In the genomic region with DNA sequence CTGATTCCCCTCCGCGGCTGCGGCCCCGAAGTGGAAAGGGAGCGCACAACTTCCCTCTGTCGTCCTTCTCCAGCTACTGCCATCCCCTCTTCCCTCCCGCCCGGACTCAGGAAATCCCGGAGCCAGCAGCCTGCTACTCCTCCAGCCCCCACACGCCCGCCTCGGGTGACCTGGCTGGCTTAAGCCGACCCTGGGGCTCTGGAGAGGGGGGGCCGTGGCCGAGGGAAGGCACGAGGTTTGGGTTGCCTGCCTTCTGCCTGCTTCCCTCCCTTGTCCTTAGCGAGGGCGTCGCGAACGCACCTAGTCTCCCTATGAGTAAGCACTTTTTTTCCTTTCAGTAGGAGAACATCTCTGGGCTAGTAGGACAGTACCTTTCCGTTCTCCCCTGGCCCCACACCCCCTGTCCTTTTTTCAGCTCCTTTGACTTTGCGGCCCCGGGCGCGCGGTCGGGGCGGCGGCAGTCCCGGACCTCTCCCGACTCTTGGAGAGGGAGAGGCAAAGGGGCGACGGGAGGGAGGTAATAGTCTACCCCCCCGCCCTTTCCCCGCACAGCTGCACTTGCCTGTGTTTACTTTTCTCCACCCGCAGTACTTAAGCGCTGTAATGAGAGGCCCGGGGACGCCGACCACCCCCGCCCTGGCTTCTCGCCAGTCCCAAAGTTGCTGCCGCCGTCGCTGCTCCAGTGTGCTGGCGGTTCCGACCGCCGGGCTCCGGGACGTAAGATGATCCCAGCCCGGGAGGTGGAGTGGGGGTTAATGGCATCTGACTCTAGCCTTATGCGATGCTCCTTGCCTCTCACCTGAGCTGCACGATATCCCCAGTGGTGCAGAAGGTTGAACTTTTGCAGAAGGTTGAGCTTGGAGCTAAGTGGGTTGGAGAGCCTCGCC, we compare ENCODE assay signal across 8 cellular contexts. TPM values are rescaled to one million over a fixed set of nuclear protein-coding genes. Genes with fewer than 3 reads are reported as not detected.
DNase-seq lines count a peak whose midpoint lies in the region; ATAC-seq, FAIRE-seq and TF ChIP-seq lines count a peak whose summit lies in the region.

No MANE protein-coding gene starts in this region.

- no peak overlapping the region for H3K9ac ChIP-seq in K562 (ENCODE audit: insufficient read depth in 1 of 2, low read depth in 2 of 2, low read length in 2 of 2)
- peak overlapping the region; percentile 76 to 87 (median 80) for H3K9ac ChIP-seq in skeletal muscle tissue (ENCODE audit: low read depth in 1 of 3, low read length in 3 of 3)

- POLR2A ChIA-PET in K562 (lab: Yijun Ruan, JAX): no interaction called here

- no peaks in the 10 kb centered on the region for H3K79me2 ChIP-seq in K562 (ENCODE audit: control insufficient read depth, insufficient read depth, low read length)

- in situ Hi-C loops in K562 (cut with MboI): no loop called here

- TF ChIP-seq POLR2A in K562 (conservative IDR thresholded peaks at IDR 0.05): no peak

- peaks cover 0 to 22% of the 10 kb centered on the region in 2 experiments; a peak in 2 of 5 replicates for H3K27me3 ChIP-seq in K562 (ENCODE audit: control insufficient read depth in 2 of 2, insufficient read depth in 2 of 2, low read length in 2 of 2)
- peaks cover 0 to 17% (median 0%) of the 10 kb centered on the region in 3 donors for H3K27me3 ChIP-seq in skeletal muscle tissue (ENCODE audit: control insufficient read depth in 3 of 3, insufficient read depth in 3 of 3, low read length in 3 of 3)

- no peaks in the 10 kb centered on the region for H3K9me1 ChIP-seq in K562 (ENCODE audit: control insufficient read depth, insufficient read depth, low read length)

- TF ChIP-seq RAD21 in K562 (CRISPR knock-in tag; conservative IDR thresholded peaks at IDR 0.05 in 1 of 2, IDR thresholded peaks at IDR 0.05 in 1 of 2): no peak

- peak; percentile 54 for DNase-seq in ELR (ENCODE audit: low read depth)
- no peak for DNase-seq in HFF-Myc (ENCODE audit: extremely low read depth, low read depth)
- DNase-seq in NCI-H226: peak; percentile 35
- peak in 1 of 4 experiments; percentile 5 for DNase-seq in K562 (ENCODE audit: extremely low read depth in 1 of 4, low spot score in 3 of 4)
- DNase-seq in iPS-NIHi7 (ENCODE audit: extremely low spot score): peak; percentile 67
- no peak for DNase-seq in NCI-H1694 treated with DMSO at 0.1 percent for 48 hours (lab: John Stamatoyannopoulos, UW)

- 4% methylated on average over 27 of the region's 56 CpGs for WGBS in K562 (ENCODE audit: insufficient coverage, low coverage, missing lambda C conversion rate)

- no peaks in the 10 kb centered on the region for H4K20me1 ChIP-seq in K562 (replicated peaks; ENCODE audit: control insufficient read depth, insufficient read depth, low read length)

- no peak overlapping the region for H3K4me2 ChIP-seq in K562 (ENCODE audit: insufficient read depth, low read length)

- H3K4me1 ChIP-seq in K562 (replicated peaks in 1 of 2; ENCODE audit: control insufficient read depth in 2 of 2, insufficient read depth in 2 of 2, low read length in 2 of 2) (no peaks in the 10 kb centered on the region), skeletal muscle tissue (ENCODE audit: control insufficient read depth in 3 of 3, insufficient read depth in 3 of 3, low read length in 3 of 3) (peaks cover 0 to 5% (median 3%) of the 10 kb centered on the region in 3 donors)

- no peaks in the 10 kb centered on the region for H3K36me3 ChIP-seq in K562 (ENCODE audit: control insufficient read depth, insufficient read depth, low read length)
- no peaks in the 10 kb centered on the region for H3K36me3 ChIP-seq in skeletal muscle tissue (ENCODE audit: control insufficient read depth in 3 of 3, insufficient read depth in 3 of 3, low read length in 3 of 3)

- no peak for TF ChIP-seq EP300 in K562 (IDR thresholded peaks at IDR 0.05; ENCODE audit: low read length)

- CTCF ChIA-PET in K562 (lab: Yijun Ruan, JAX; ENCODE audit: low intra/inter-chr PET ratio): no interaction called here

- no peak overlapping the region for H3K27ac ChIP-seq in K562 (ENCODE audit: extremely low read depth, low read depth, low read length)
- H3K27ac ChIP-seq in skeletal muscle tissue (ENCODE audit: low read depth, low read length): peak overlapping the region; percentile 83

- intact Hi-C loops in K562 (cut with micrococcal nuclease): no loop called here

- ATAC-seq in K562 (no peak), HG03457 (IDR thresholded peaks at IDR 0.05; ENCODE audit: unreplicated experiment) (no peak)

- H3K9me3 ChIP-seq in K562 (replicated peaks; ENCODE audit: control insufficient read depth, insufficient read depth, low read depth, low read length) (no peaks in the 10 kb centered on the region), skeletal muscle tissue (ENCODE audit: control insufficient read depth in 3 of 3, low read length in 3 of 3) (no peaks in the 10 kb centered on the region)

- H2AFZ ChIP-seq in K562 (ENCODE audit: low read depth, low read length): no peak overlapping the region

- TF ChIP-seq CTCF in HFF-Myc (IDR thresholded peaks at IDR 0.05; ENCODE audit: low read depth, low read length, missing control alignments): no peak
- TF ChIP-seq CTCF in K562 (IDR thresholded peaks at IDR 0.05 in 2 of 3, conservative IDR thresholded peaks at IDR 0.05 in 1 of 3; ENCODE audit: insufficient read depth in 2 of 3, low read depth in 1 of 3, low read length in 3 of 3): no peak

- BruUV-seq in K562 (replicated peaks; lab: Mats Ljungman, UMichigan): no TSS peak

- FAIRE-seq in K562 (lab: Jason Lieb, UNC): no peak

- H3K4me3 ChIP-seq in HFF-Myc (replicated peaks; ENCODE audit: low read depth, low read length) (peak overlapping the region; percentile 69), K562 (no peak overlapping the region), skeletal muscle tissue (ENCODE audit: low read length in 3 of 3) (peak overlapping the region; percentile 76 to 85 (median 81))

TF ChIP-seq in K562, 482 proteins besides CTCF, POLR2A, EP300 and RAD21:
- no peak for TF ChIP-seq JUN (IDR thresholded peaks at IDR 0.05; ENCODE audit: borderline replicate concordance, low read depth, low read length)
- TF ChIP-seq JUN (CRISPR knock-in tag; IDR thresholded peaks at IDR 0.05; ENCODE audit: borderline replicate concordance): no peak
- TF ChIP-seq NFE2 (IDR thresholded peaks at IDR 0.05; ENCODE audit: low read depth): peak; percentile 29; the same call in 1 of the 2 replicates
- TF ChIP-seq DPF2 (IDR thresholded peaks at IDR 0.05): no peak

RNA-seq across cellular contexts. Expression of a gene that starts 0.9 kb away (rescaled TPM):
- not detected in 2 replicates for total RNA-seq in K562 (2011; cell fraction: chromatin; rRNA removed; ENCODE audit: low replicate concordance)
- not detected in 2 replicates for total RNA-seq in K562 (2011; cell fraction: nucleolus; rRNA removed)
- total RNA-seq in K562 (2011; cell fraction: nucleoplasm; rRNA removed): not detected in 2 replicates
- not detected in 2 replicates for total RNA-seq in K562 (2014; rRNA removed)
- total RNA-seq in K562 (2014; rRNA removed; fragmentation: Illumina TruSeq; extraction: Trizol): not detected in 2 replicates
- 0.07 TPM in 1 of 2 replicates, not detected in the other for total RNA-seq in K562 (2015; rRNA removed; fragmentation: Illumina TruSeq; extraction: Trizol)
- total RNA-seq in K562 (2021): 0.36 and 0.42 TPM in 2 replicates
- 0.03 TPM in 1 of 2 replicates, not detected in the other for polyA plus RNA-seq in K562 (2011; rRNA removed)
- polyA plus RNA-seq in K562 (2011; cell fraction: cytosol; rRNA removed): 0.06 TPM in 1 of 2 replicates, not detected in the other
- polyA plus RNA-seq in K562 (2011; cell fraction: nucleus; rRNA removed): not detected in 2 replicates
- polyA plus RNA-seq in K562 (2012): 0.04 TPM in 1 of 2 replicates, not detected in the other
- polyA plus RNA-seq in K562 (2014; fragmentation: Illumina TruSeq; extraction: Trizol): 0.03 and 0.07 TPM in 2 replicates
- under 1 TPM in 1 of 2 experiments, not detected in 1; 0.03 TPM for polyA plus RNA-seq in K562 (2014; fragmentation: Nextera tagmentation; extraction: Ambion mirVana)
- polyA plus RNA-seq in K562 (2014; rRNA removed): 0.03 TPM in 1 of 2 replicates, not detected in the other
- polyA minus RNA-seq in K562 (2011; rRNA and poly(A)+ RNA removed): not detected in 2 replicates
- 3.3 TPM in 1 of 2 replicates, not detected in the other for polyA minus RNA-seq in K562 (2011; cell fraction: cytosol; rRNA and poly(A)+ RNA removed)
- 0.13 TPM in 1 of 2 replicates, not detected in the other for polyA minus RNA-seq in K562 (2011; cell fraction: nucleus; rRNA and poly(A)+ RNA removed)
- 71.0 TPM for total RNA-seq in skeletal muscle tissue

Comparison
In these comparisons a context has a peak if more than half of its experiments do, and no peak if none do; other contexts are left out.
1. DNase-seq: peak in ELR (single experiment), NCI-H226 (single experiment) and iPS-NIHi7 (single experiment); none in HFF-Myc (single experiment) and NCI-H1694 treated with DMSO at 0.1 percent for 48 hours (single experiment).
2. H3K9ac ChIP-seq: peak in skeletal muscle tissue (3 of 3); none in K562 (0 of 2).
3. RNA of a gene that starts 0.9 kb away (total RNA-seq): 71.0 TPM in skeletal muscle tissue (single experiment); 0.07 to 0.42 TPM in K562; every median in the first group is over 10 times any median in the second.